8 cellular contexts compared by ENCODE assay signal in genomic region chr19:1568320-1569019, GRCh38. TPM values are rescaled to one million over a fixed set of nuclear protein-coding genes. Genes with fewer than 3 reads are reported as not detected.
DNase-seq lines count a peak whose midpoint lies in the region; TF ChIP-seq lines count a peak whose summit lies in the region.

TSS of gene MEX3D (minus strand) at chr19:1568325. CDS start at chr19:1568058, 267 bp downstream.

- H3K27me3 Mint-ChIP-seq in Caco-2 (ENCODE audit: insufficient read depth, unreplicated experiment), result peaks cover 5% of the 10 kb centered on the region
- peaks cover 7% of the 10 kb centered on the region for H3K27me3 Mint-ChIP-seq in activated CD4-positive, alpha-beta memory T cell treated with anti-CD3 and anti-CD28 coated beads for 36 hours

- H3K9me3 ChIP-seq in Caco-2, result no peaks in the 10 kb centered on the region

- no peaks in the 10 kb centered on the region for H3K27me3 ChIP-seq in Caco-2 (replicated peaks; ENCODE audit: control insufficient read depth, insufficient read depth, low read length)

- no peaks in the 10 kb centered on the region for H3K36me3 ChIP-seq in Caco-2 (ENCODE audit: control insufficient read depth, insufficient read depth, low read length)

- BruUV-seq in Caco-2 (replicated peaks; lab: Mats Ljungman, UMichigan), result no TSS peak

- peaks cover 8% of the 10 kb centered on the region for H3K4me1 ChIP-seq in Caco-2

- no peaks in the 10 kb centered on the region for H3K9me3 Mint-ChIP-seq in Caco-2 (ENCODE audit: unreplicated experiment)
- no peaks in the 10 kb centered on the region for H3K9me3 Mint-ChIP-seq in activated CD4-positive, alpha-beta memory T cell treated with anti-CD3 and anti-CD28 coated beads for 36 hours

- POLR2A ChIA-PET in Caco-2 (lab: Charles Lee) (no interaction called here), HEK293T (lab: Yijun Ruan, JAX) (interaction anchor here (1.0 kb wide), 1 partner anchor 25 kb away, joined by 4 read pairs; the partner anchor contains the start of gene MBD3)
- POLR2A ChIA-PET in activated CD4-positive, alpha-beta memory T cell treated with anti-CD3 and anti-CD28 coated beads for 36 hours (lab: Charles Lee), result no interaction called here

- DNase-seq in Caco-2 (peak; percentile 69 to 83), HEK293T (ENCODE audit: extremely low spot score) (peak; percentile 98), NCI-H226 (peak; percentile 38), dermis blood vessel endothelial cell (peak; percentile 81), lower leg skin (ENCODE audit: low spot score in 2 of 2) (peak; percentile 34 to 92), SIG-M5 treated with dmso at 0.1 percent for 504 hours (lab: John Stamatoyannopoulos, UW; ENCODE audit: unreplicated experiment) (no peak)
- DNase-seq in activated CD4-positive, alpha-beta memory T cell treated with anti-CD3 and anti-CD28 coated beads for 36 hours, result peak; percentile 82
- DNase-seq in stimulated activated CD4-positive, alpha-beta T cell treated with anti-CD3 and anti-CD28 coated beads, Interleukin-4, amount 100 ng/mL, for 24 hours, result peak; percentile 77

- TF ChIP-seq POLR2A in lower leg skin (IDR thresholded peaks at IDR 0.05), result no peak

- H3K36me3 Mint-ChIP-seq in Caco-2 (ENCODE audit: insufficient read depth, unreplicated experiment), result peaks cover 13% of the 10 kb centered on the region
- H3K36me3 Mint-ChIP-seq in activated CD4-positive, alpha-beta memory T cell treated with anti-CD3 and anti-CD28 coated beads for 36 hours, result no peaks in the 10 kb centered on the region

- CTCF ChIA-PET in Caco-2 (lab: Charles Lee), result interaction anchor here (0.6 kb wide), 1 partner anchor 77 kb away, joined by 4 read pairs; the partner anchor contains the start of gene REEP6
- CTCF ChIA-PET in HEK293T (lab: Yijun Ruan, JAX), result no interaction called here
- CTCF ChIA-PET in activated CD4-positive, alpha-beta memory T cell treated with anti-CD3 and anti-CD28 coated beads for 36 hours (lab: Charles Lee), result interaction anchor here (0.7 kb wide), 1 partner anchor 285 kb away, joined by 3 read pairs; no protein-coding TSS in a partner anchor

- peaks cover 12% of the 10 kb centered on the region for H3K4me1 Mint-ChIP-seq in Caco-2 (ENCODE audit: low read depth, unreplicated experiment)
- H3K4me1 Mint-ChIP-seq in activated CD4-positive, alpha-beta memory T cell treated with anti-CD3 and anti-CD28 coated beads for 36 hours (ENCODE audit: low read depth), result no peaks in the 10 kb centered on the region

- 23 to 27% methylated on average over 15 to 20 of the region's 63 CpGs for WGBS in lower leg skin, 2 donors

- H3K4me3 ChIP-seq in Caco-2 (ENCODE audit: low read depth, low read length) (peak within 1 kb of the TSS; percentile 67), lower leg skin (ENCODE audit: low read depth, poor library complexity, severe bottlenecking) (peak within 1 kb of the TSS; percentile 50)

- TF ChIP-seq CTCF in Caco-2 (IDR thresholded peaks at IDR 0.05; ENCODE audit: insufficient read depth in 1 of 2, low read depth in 1 of 2, low read length in 1 of 2, severe bottlenecking in 1 of 2, unreplicated experiment in 1 of 2) (no peak), lower leg skin (IDR thresholded peaks at IDR 0.05) (no peak)

- no peak within 1 kb of the TSS for H3K27ac Mint-ChIP-seq in Caco-2 (ENCODE audit: unreplicated experiment)
- no peak within 1 kb of the TSS for H3K27ac Mint-ChIP-seq in activated CD4-positive, alpha-beta memory T cell treated with anti-CD3 and anti-CD28 coated beads for 36 hours

- intact Hi-C loops in Caco-2 (cut with micrococcal nuclease; ENCODE audit: unreplicated experiment) (no loop called here), lower leg skin (cut with DNase I; ENCODE audit: low total_unique reads) (no loop called here)
- intact Hi-C loops in activated CD4-positive, alpha-beta memory T cell treated with anti-CD3 and anti-CD28 coated beads for 36 hours (cut with micrococcal nuclease), result no loop called here

- H3K4me3 Mint-ChIP-seq in Caco-2 (ENCODE audit: unreplicated experiment), result peak within 1 kb of the TSS; percentile 56
- peak within 1 kb of the TSS; percentile 43 for H3K4me3 Mint-ChIP-seq in activated CD4-positive, alpha-beta memory T cell treated with anti-CD3 and anti-CD28 coated beads for 36 hours

TF ChIP-seq in HEK293T, 16 proteins besides CTCF, POLR2A, EP300 and RAD21:
- no peak for TF ChIP-seq TARDBP (IDR thresholded peaks at IDR 0.05)
- peak; percentile 99 for TF ChIP-seq L3MBTL2 (conservative IDR thresholded peaks at IDR 0.05)
TF ChIP-seq in HEK293T: peak in this region for 1.

RNA-seq across cellular contexts. Expression of gene MEX3D, which starts in this region (rescaled TPM):
- total RNA-seq in Caco-2 (2022) (50.6 and 52.1 TPM in 2 replicates), dermis blood vessel endothelial cell (82.4 and 121 TPM in 2 replicates), lower leg skin (10 to 100 TPM; 37.3 to 44.1 (median 42.2) TPM)
- 1 to 10 TPM; 6.0 to 6.1 TPM for total RNA-seq in activated CD4-positive, alpha-beta memory T cell treated with anti-CD3 and anti-CD28 coated beads for 36 hours
